In the genomic region with DNA sequence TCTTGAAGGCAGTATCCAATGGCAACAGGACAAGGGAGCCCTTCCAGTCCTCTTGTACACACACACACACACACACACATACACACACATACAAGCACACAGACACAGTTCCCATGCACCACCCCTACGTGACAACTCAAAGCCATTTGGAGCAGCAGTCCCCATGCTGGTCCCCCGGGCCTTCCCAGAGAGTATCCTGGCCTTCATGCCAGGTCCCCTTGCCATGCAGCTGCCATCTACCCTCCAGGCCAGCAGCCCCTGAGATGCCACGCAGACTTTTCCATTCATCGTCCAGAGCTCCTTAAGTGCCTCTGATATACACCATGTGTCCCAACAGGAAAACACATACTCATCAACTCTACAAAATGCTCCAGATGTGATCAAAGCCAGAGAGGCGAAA, we compare ENCODE assay signal across 20 cellular contexts.
"Had no signal": no experiment of that assay in that cellular context is flagged by ENCODE, and none has a peak within 500 bp of the region (broad histone marks: within the 10 kb centered on the region; RNA-seq: fewer than 3 reads in every experiment).

No MANE protein-coding gene starts in this region.

- H3K27ac ChIP-seq: RWPE1 had no signal

- H3K4me3 ChIP-seq: MG63 had no signal

- H3K4me2 ChIP-seq: SK-N-SH had no signal

- DNase-seq: Karpas-422, KG1, MG63, NCI-H1092 treated with DMSO at 0.1 percent for 48 hours, NCI-H1436, NCI-H187, NCI-H2029, NCI-H2081 treated with DMSO at 0.1 percent for 48 hours, NCI-H226, NCI-H446, NCI-H510A, NCI-H524 treated with DMSO at 0.1 percent for 48 hours, NCI-H69, NCI-H774, PC-3, SHP77, SK-N-SH, SW 1271 had no signal

- H3K27me3 ChIP-seq: MG63 had no signal

- H3K36me3 ChIP-seq: MG63 had no signal

- H3K9ac ChIP-seq: SK-N-SH had no signal

- ATAC-seq: Panc1, PC-3 had no signal

- H3K9me3 ChIP-seq: MG63, SK-N-SH had no signal
